In genomic region chr2:239738159-239738558, GRCh38 we compare ENCODE assay signal across 20 cellular contexts.
DNase-seq lines count a peak whose midpoint lies in the region; ATAC-seq, FAIRE-seq and TF ChIP-seq lines count a peak whose summit lies in the region.
"Had no signal": no experiment of that assay in that cellular context is flagged by ENCODE, and none has a peak within 500 bp of the region (broad histone marks: within the 10 kb centered on the region; RNA-seq: fewer than 3 reads in every experiment).

No MANE protein-coding gene starts in this region.

- H3K27me3 Mint-ChIP-seq in H9 (ENCODE audit: low read depth) = no peaks in the 10 kb centered on the region
- H3K27me3 Mint-ChIP-seq: CD4-positive, alpha-beta memory T cell had no signal

- in situ Hi-C loops in HepG2 (cut with HindIII; ENCODE audit: extremely low pct_ligation_motif_present, low pct_unique_long_range_greater_than_20kb) = no loop called here

- DNase-seq in H9 (no peak), NT2/D1 (ENCODE audit: low read depth, low spot score) (no peak), HepG2 (ENCODE audit: low spot score) (no peak), trophoblast cell (no peak), adrenal gland (no peak), putamen (ENCODE audit: low spot score) (no peak), GOT3 (lab: John Stamatoyannopoulos, UW) (no peak)
- DNase-seq: BE2C; CD4-positive, alpha-beta memory T cell; COR-L47; DMS153; DMS79 treated with DMSO at 0.1 percent for 48 hours; EL; IMR-90 had no signal

- no peak overlapping the region for H4K12ac ChIP-seq in trophoblast cell (ENCODE audit: low read depth, low read length)

- H2BK5ac ChIP-seq in H9 (ENCODE audit: insufficient read length, low read length) (no peak overlapping the region), trophoblast cell (ENCODE audit: low read depth, low read length, poor library complexity) (no peak overlapping the region)

- H3K27ac Mint-ChIP-seq in H9 = no peak overlapping the region
- H3K27ac Mint-ChIP-seq: CD4-positive, alpha-beta memory T cell; GM23338 had no signal

- no peak overlapping the region for H4K5ac ChIP-seq in H9 (ENCODE audit: insufficient read length, low read depth, low read length)

- TF ChIP-seq CTCF in H9 (conservative IDR thresholded peaks at IDR 0.05) (no peak), HepG2 (CRISPR knock-in tag; IDR thresholded peaks at IDR 0.05) (no peak), adrenal gland (IDR thresholded peaks at IDR 0.05) (no peak)

- no peak overlapping the region for H3K9ac ChIP-seq in H9 (ENCODE audit: extremely low read depth, insufficient read length, low read length)
- H3K9ac ChIP-seq in NT2/D1 (ENCODE audit: insufficient read length, low read depth) = peak overlapping the region; percentile 72
- no peak overlapping the region for H3K9ac ChIP-seq in HepG2 (ENCODE audit: insufficient read depth, low read depth, low read length)
- H3K9ac ChIP-seq in trophoblast cell (ENCODE audit: low read length) = no peak overlapping the region

- H2BK12ac ChIP-seq in H9 (ENCODE audit: insufficient read length, low read depth, low read length) (no peak overlapping the region), trophoblast cell (ENCODE audit: low read length) (no peak overlapping the region)

- peaks cover 3 to 10% of the 10 kb centered on the region in 2 experiments; a peak in 2 of 4 replicates for H3K4me1 Mint-ChIP-seq in H9
- H3K4me1 Mint-ChIP-seq: CD4-positive, alpha-beta memory T cell had no signal

- TF ChIP-seq EP300 in HepG2 (IDR thresholded peaks at IDR 0.05; ENCODE audit: low read depth in 2 of 2, low read length in 2 of 2) = no peak
- no peak for TF ChIP-seq EP300 in HepG2 (CRISPR knock-in tag; IDR thresholded peaks at IDR 0.05; ENCODE audit: borderline replicate concordance)

- H3T11ph ChIP-seq in H9 (ENCODE audit: low read length) = no peak overlapping the region

- no peaks in the 10 kb centered on the region for H3K23me2 ChIP-seq in H9 (ENCODE audit: insufficient read length, low read depth, low read length, poor library complexity, severe bottlenecking)

- H3K79me2 ChIP-seq in H9 (ENCODE audit: insufficient read depth, low read length) (no peaks in the 10 kb centered on the region), HepG2 (ENCODE audit: insufficient read depth, low read length) (no peaks in the 10 kb centered on the region), trophoblast cell (ENCODE audit: control insufficient read depth, insufficient read depth, low read length, poor library complexity) (no peaks in the 10 kb centered on the region)

- H3K27ac ChIP-seq in H9 (ENCODE audit: insufficient read length, low read depth, low read length) (no peak overlapping the region), HepG2 (ENCODE audit: extremely low read length, insufficient read depth, low read length) (no peak overlapping the region), trophoblast cell (ENCODE audit: low read depth, low read length) (no peak overlapping the region), adrenal gland (no peak overlapping the region)
- H3K27ac ChIP-seq: A549, C4-2B had no signal

- H3K4ac ChIP-seq in H9 (ENCODE audit: low read depth, low read length) (no peak overlapping the region), trophoblast cell (ENCODE audit: low read depth, low read length) (no peak overlapping the region)

- H3K18ac ChIP-seq in H9 (ENCODE audit: insufficient read length, low read depth, low read length) = no peak overlapping the region
- no peak overlapping the region for H3K18ac ChIP-seq in trophoblast cell (ENCODE audit: low read length)

- H3K36me3 ChIP-seq in NT2/D1 (ENCODE audit: insufficient read depth, insufficient read length, low read length) = no peaks in the 10 kb centered on the region
- no peaks in the 10 kb centered on the region for H3K36me3 ChIP-seq in HepG2 (replicated peaks in 1 of 2; ENCODE audit: control insufficient read depth in 1 of 2, insufficient read depth in 2 of 2, low read length in 2 of 2)
- no peaks in the 10 kb centered on the region for H3K36me3 ChIP-seq in trophoblast cell (ENCODE audit: control insufficient read depth in 1 of 2, insufficient read depth in 2 of 2, low read length in 2 of 2)
- no peaks in the 10 kb centered on the region for H3K36me3 ChIP-seq in adrenal gland (replicated peaks in 1 of 2)
- H3K36me3 ChIP-seq: BE2C had no signal

- H3K56ac ChIP-seq in H9 (ENCODE audit: insufficient read length, low read depth, low read length) = no peak overlapping the region

- no peaks in the 10 kb centered on the region for H3K36me3 Mint-ChIP-seq in H9 (ENCODE audit: insufficient read depth in 1 of 3, low read depth in 3 of 3)
- H3K36me3 Mint-ChIP-seq: CD4-positive, alpha-beta memory T cell had no signal

- H2BK20ac ChIP-seq in H9 (ENCODE audit: low read depth, low read length, poor library complexity, severe bottlenecking) = no peak overlapping the region

- H2BK120ac ChIP-seq in H9 (ENCODE audit: low read depth, low read length, poor library complexity, severe bottlenecking) = no peak overlapping the region
- no peak overlapping the region for H2BK120ac ChIP-seq in trophoblast cell (ENCODE audit: insufficient read depth, low read length, poor library complexity)

- H3K79me1 ChIP-seq in H9 (ENCODE audit: insufficient read depth, low read depth, low read length, poor library complexity, severe bottlenecking) = no peaks in the 10 kb centered on the region
- H3K79me1 ChIP-seq in trophoblast cell (ENCODE audit: low read length) = no peaks in the 10 kb centered on the region

- H4K91ac ChIP-seq in H9 (ENCODE audit: insufficient read length, low read depth, low read length) (no peak overlapping the region), trophoblast cell (ENCODE audit: low read depth, low read length) (no peak overlapping the region)

- H3K14ac ChIP-seq in H9 (ENCODE audit: insufficient read depth, low read length) = no peak overlapping the region
- no peak overlapping the region for H3K14ac ChIP-seq in trophoblast cell (ENCODE audit: low read length)

- peak overlapping the region; percentile 41 for H3K4me3 ChIP-seq in NT2/D1 (ENCODE audit: insufficient read length, low read depth)
- H3K4me3 ChIP-seq in HepG2 (replicated peaks in 1 of 3; ENCODE audit: insufficient read depth in 1 of 3, low read depth in 2 of 3, low read length in 3 of 3) = no peak overlapping the region
- H3K4me3 ChIP-seq in trophoblast cell (ENCODE audit: low read depth, low read length) = no peak overlapping the region
- H3K4me3 ChIP-seq in adrenal gland = no peak overlapping the region
- H3K4me3 ChIP-seq: A549, GM23338 had no signal

- H3K4me1 ChIP-seq in H9 (ENCODE audit: insufficient read depth, low read length) = no peaks in the 10 kb centered on the region; the same call in 1 of the 2 replicates
- H3K4me1 ChIP-seq in NT2/D1 (ENCODE audit: insufficient read depth, insufficient read length) = peaks cover 22% of the 10 kb centered on the region
- no peaks in the 10 kb centered on the region for H3K4me1 ChIP-seq in HepG2 (ENCODE audit: insufficient read depth, low read length)
- H3K4me1 ChIP-seq in trophoblast cell (ENCODE audit: control insufficient read depth in 1 of 2, insufficient read depth in 2 of 2, low read length in 2 of 2) = no peaks in the 10 kb centered on the region
- no peaks in the 10 kb centered on the region for H3K4me1 ChIP-seq in adrenal gland (replicated peaks in 1 of 2)
- H3K4me1 ChIP-seq: A549, BE2C had no signal

- no peaks in the 10 kb centered on the region for H3K9me3 Mint-ChIP-seq in H9
- H3K9me3 Mint-ChIP-seq: GM23338 had no signal

- peak overlapping the region; percentile 9 for H3K4me2 ChIP-seq in H9 (ENCODE audit: insufficient read depth, insufficient read length, low read length)
- no peak overlapping the region for H3K4me2 ChIP-seq in HepG2 (ENCODE audit: low read depth, low read length)
- H3K4me2 ChIP-seq in trophoblast cell (ENCODE audit: low read length) = no peak overlapping the region
- H3K4me2 ChIP-seq: A549, GM23338 had no signal

- FAIRE-seq in HepG2 (lab: Jason Lieb, UNC) = no peak
- FAIRE-seq: A549, D721Med, G401.6 had no signal

- POLR2A ChIA-PET in HepG2 (lab: Yijun Ruan, JAX) = no interaction called here

- no peaks in the 10 kb centered on the region for H4K20me1 ChIP-seq in H9 (ENCODE audit: control insufficient read depth, insufficient read depth, insufficient read length)
- no peaks in the 10 kb centered on the region for H4K20me1 ChIP-seq in HepG2 (ENCODE audit: insufficient read depth, low read length)

- no peak overlapping the region for H3K4me3 Mint-ChIP-seq in H9
- H3K4me3 Mint-ChIP-seq: CD4-positive, alpha-beta memory T cell; GM23338 had no signal

- H3K9me3 ChIP-seq in H9 (ENCODE audit: control insufficient read depth, low read depth, low read length) (no peaks in the 10 kb centered on the region), NT2/D1 (ENCODE audit: insufficient read depth, low read length) (no peaks in the 10 kb centered on the region), HepG2 (ENCODE audit: low read length) (no peaks in the 10 kb centered on the region), trophoblast cell (ENCODE audit: insufficient read depth, low read depth, low read length) (peaks cover 10% of the 10 kb centered on the region), adrenal gland (replicated peaks in 1 of 3) (no peaks in the 10 kb centered on the region)
- H3K9me3 ChIP-seq: A549, BE2C had no signal

- CTCF ChIA-PET in HepG2 (lab: Yijun Ruan, JAX; ENCODE audit: low intra/inter-chr PET ratio, low total read pairs) = no interaction called here

- WGBS in H9 (ENCODE audit: extremely low coverage, insufficient read length, low lambda C conversion rate) = no CpG with 5 or more reads among the region's 19 CpGs
- WGBS in HepG2 (ENCODE audit: low lambda C conversion rate) = 55% methylated on average over 19 of the region's 19 CpGs
- WGBS in trophoblast cell (ENCODE audit: extremely low coverage, insufficient coverage, insufficient read length) = no CpG with 5 or more reads among the region's 19 CpGs
- WGBS in adrenal gland, 4 donors = 48 to 88% (median 69%) methylated on average over 7 to 19 of the region's 19 CpGs

- no peak for TF ChIP-seq RAD21 in HepG2 (CRISPR knock-in tag; IDR thresholded peaks at IDR 0.05)

- no peak for TF ChIP-seq POLR2A in HepG2 (IDR thresholded peaks at IDR 0.05; ENCODE audit: insufficient read depth in 1 of 2, low read depth in 2 of 2, low read length in 2 of 2)
- no peak for TF ChIP-seq POLR2A in adrenal gland (IDR thresholded peaks at IDR 0.05)

- intact Hi-C loops in HepG2 (cut with micrococcal nuclease; ENCODE audit: unreplicated experiment) (no loop called here), adrenal gland (cut with DNase I) (no loop called here)

- H2BK15ac ChIP-seq in H9 (ENCODE audit: low read depth, low read length) = no peak overlapping the region

- H3K27me3 ChIP-seq in H9 (ENCODE audit: insufficient read depth, low read length) (no peaks in the 10 kb centered on the region), NT2/D1 (ENCODE audit: insufficient read depth, insufficient read length) (no peaks in the 10 kb centered on the region), HepG2 (ENCODE audit: control insufficient read depth in 1 of 2, insufficient read depth in 2 of 2, low read length in 2 of 2) (peaks cover 12 to 50% of the 10 kb centered on the region in 2 experiments), trophoblast cell (ENCODE audit: insufficient read depth, low read length) (no peaks in the 10 kb centered on the region), adrenal gland (no peaks in the 10 kb centered on the region)

- H3K23ac ChIP-seq in H9 (ENCODE audit: insufficient read length, low read depth, low read length) (no peak overlapping the region), trophoblast cell (ENCODE audit: low read length) (peak overlapping the region; percentile 87)

- no peak overlapping the region for H2AFZ ChIP-seq in H9 (ENCODE audit: low read length)
- H2AFZ ChIP-seq in HepG2 (ENCODE audit: low read length) = no peak overlapping the region
- no peak overlapping the region for H2AFZ ChIP-seq in trophoblast cell (ENCODE audit: insufficient read depth, low read length, poor library complexity)
- H2AFZ ChIP-seq: GM23338 had no signal

- no peak overlapping the region for H2AK5ac ChIP-seq in H9 (ENCODE audit: insufficient read length, low read length)
- no peak overlapping the region for H2AK5ac ChIP-seq in trophoblast cell (ENCODE audit: low read length)

- BruUV-seq in HepG2 (replicated peaks; lab: Mats Ljungman, UMichigan) = no TSS peak

- ATAC-seq in HepG2 = no peak
- ATAC-seq: A549, GM23338, HCT116 had no signal

- H4K8ac ChIP-seq in H9 (replicated peaks; ENCODE audit: insufficient read length, low read depth, low read length) (no peak overlapping the region), trophoblast cell (ENCODE audit: low read depth, low read length) (no peak overlapping the region)
